ENCODE assay signal across 17 cellular contexts in the genomic region with DNA sequence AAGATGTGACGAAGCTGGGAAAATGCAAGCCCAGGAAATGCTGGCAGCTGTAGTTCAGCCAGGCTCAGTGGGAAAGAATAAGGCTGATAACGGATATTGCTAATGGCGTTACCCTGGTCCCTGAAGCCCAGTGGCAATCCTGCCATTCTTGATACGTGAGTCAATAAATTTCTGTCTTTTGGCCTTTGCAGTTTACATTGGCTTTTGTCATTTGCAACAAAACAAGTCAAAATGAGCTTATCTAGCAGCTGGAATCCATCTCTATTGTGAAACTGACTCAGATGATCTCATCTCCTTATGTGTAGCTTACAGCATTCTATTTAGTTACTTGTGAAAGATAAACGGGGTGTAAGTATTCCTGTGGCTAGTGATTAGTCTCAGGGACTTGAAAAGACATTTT. TPM values are rescaled to one million over a fixed set of nuclear protein-coding genes. Genes with fewer than 3 reads are reported as not detected.
DNase-seq lines count a peak whose midpoint lies in the region; ATAC-seq and TF ChIP-seq lines count a peak whose summit lies in the region.
"Had no signal": no experiment of that assay in that cellular context is flagged by ENCODE, and none has a peak within 500 bp of the region (broad histone marks: within the 10 kb centered on the region; RNA-seq: fewer than 3 reads in every experiment).

No MANE protein-coding gene starts in this region.

- H3K36me3 ChIP-seq in Peyer's patch: peaks cover 0 to 17% (median 0%) of the 10 kb centered on the region in 3 donors
- H3K36me3 ChIP-seq: adrenal gland had no signal

- no peaks in the 10 kb centered on the region for H3K27me3 Mint-ChIP-seq in nephron progenitor cell (ENCODE audit: low read depth, poor library complexity)
- H3K27me3 Mint-ChIP-seq: CD4-positive, CD25-positive, alpha-beta regulatory T cell; memory B cell had no signal

- no peak overlapping the region for H3K4me3 Mint-ChIP-seq in nephron progenitor cell
- H3K4me3 Mint-ChIP-seq: CD4-positive, CD25-positive, alpha-beta regulatory T cell; memory B cell had no signal

- H3K9me3 ChIP-seq in Peyer's patch: no peaks in the 10 kb centered on the region
- H3K9me3 ChIP-seq: adrenal gland, heart left ventricle had no signal

- H3K4me3 ChIP-seq in fibroblast of pulmonary artery (replicated peaks; ENCODE audit: low read depth, low read length) (peak overlapping the region; percentile 15), Peyer's patch (no peak overlapping the region)
- H3K4me3 ChIP-seq: heart left ventricle had no signal

- peak; percentile 60 for DNase-seq in AG20443 (ENCODE audit: low spot score)
- peak; percentile 16 for DNase-seq in NCI-H146 treated with DMSO at 0.1 percent for 48 hours (lab: John Stamatoyannopoulos, UW; ENCODE audit: unreplicated experiment)
- DNase-seq in fibroblast of pulmonary artery (ENCODE audit: low read depth): peak; percentile 97
- no peak for DNase-seq in nephron progenitor cell
- no peak for DNase-seq in Peyer's patch
- DNase-seq in Kasumi-1 (lab: John Stamatoyannopoulos, UW): no peak
- DNase-seq in A172 (ENCODE audit: low spot score): no peak
- DNase-seq: activated CD4-positive, CD25-positive, alpha-beta regulatory T cell treated with anti-CD3 and anti-CD28 coated beads, Interleukin-2, amount 50 U/mL, for 72 hours; activated T-cell treated with anti-CD3 and anti-CD28 coated beads, Interleukin-2, amount 50 U/mL, for 1 hour; CD4-positive, CD25-positive, alpha-beta regulatory T cell; heart left ventricle; NCI-H1930; NK-92 treated with Interleukin-12 subunit alpha and Interleukin-12 subunit beta, amount 100 ng/mL, for 24 hours; retina had no signal

- TF ChIP-seq POLR2A in Peyer's patch (IDR thresholded peaks at IDR 0.05): no peak

- TF ChIP-seq CTCF in fibroblast of pulmonary artery (IDR thresholded peaks at IDR 0.05; ENCODE audit: low read length, missing control alignments): no peak
- TF ChIP-seq CTCF in nephron progenitor cell (IDR thresholded peaks at IDR 0.05): no peak
- no peak for TF ChIP-seq CTCF in Peyer's patch (IDR thresholded peaks at IDR 0.05)

- H3K4me1 Mint-ChIP-seq in nephron progenitor cell: no peaks in the 10 kb centered on the region
- H3K4me1 Mint-ChIP-seq: memory B cell had no signal

- ATAC-seq in esophagus mucosa: no peak

- no peaks in the 10 kb centered on the region for H3K9me3 Mint-ChIP-seq in nephron progenitor cell
- H3K9me3 Mint-ChIP-seq: CD4-positive, CD25-positive, alpha-beta regulatory T cell; memory B cell had no signal

- no peaks in the 10 kb centered on the region for H3K4me1 ChIP-seq in Peyer's patch
- H3K4me1 ChIP-seq: adrenal gland had no signal

- H3K27ac Mint-ChIP-seq in nephron progenitor cell: peak overlapping the region; percentile 76
- H3K27ac Mint-ChIP-seq: CD4-positive, CD25-positive, alpha-beta regulatory T cell; memory B cell had no signal

- H3K27ac ChIP-seq in Peyer's patch: no peak overlapping the region

- H3K27me3 ChIP-seq in Peyer's patch: no peaks in the 10 kb centered on the region
- H3K27me3 ChIP-seq: adrenal gland, heart left ventricle had no signal

- H3K36me3 Mint-ChIP-seq in nephron progenitor cell (ENCODE audit: low read depth): peaks cover 26% of the 10 kb centered on the region

RNA-seq across cellular contexts. Expression of a gene that starts 43.8 kb away (rescaled TPM):
- total RNA-seq in Peyer's patch: 10 to 100 TPM in 3 of 4 donors, 1 to 10 TPM in 1; 9.1 to 17.4 (median 15.0) TPM
- total RNA-seq in esophagus mucosa: 15.9 TPM
- 43.2 and 53.3 TPM in 2 replicates for total RNA-seq in A172 (2014; rRNA removed; shearing (Covaris generic))

RNA-seq across cellular contexts. Expression of a gene that starts 44.9 kb away (rescaled TPM):
- total RNA-seq in Peyer's patch: 100 to 1,000 TPM in 2 of 4 donors, 10 to 100 TPM in 2; 86.6 to 112 (median 97.1) TPM
- 73.6 TPM for total RNA-seq in esophagus mucosa
- 215 and 290 TPM in 2 replicates for total RNA-seq in A172 (2014; rRNA removed; shearing (Covaris generic))

Comparison
In these comparisons a context has a peak if more than half of its experiments do, and no peak if none do; other contexts are left out.
1. DNase-seq: peak in AG20443 (single experiment), NCI-H146 treated with DMSO at 0.1 percent for 48 hours (single experiment) and fibroblast of pulmonary artery (single experiment); none in nephron progenitor cell (single experiment), Peyer's patch (0 of 3), Kasumi-1 (0 of 2) and A172 (single experiment).